Comparison of ENCODE assay signal across 2 cellular contexts in genomic region chr11:100686476-100686875, GRCh38.
TF ChIP-seq lines count a peak whose summit lies in the region.

No MANE protein-coding gene starts in this region.

TF ChIP-seq in SK-N-SH, 30 proteins besides CTCF, POLR2A, EP300 and RAD21 (continued from another document):
- TF ChIP-seq PBX3 (IDR thresholded peaks at IDR 0.05) (no peak), USF2 (IDR thresholded peaks at IDR 0.05; ENCODE audit: borderline replicate concordance, low read depth, low read length) (no peak)

TF ChIP-seq in SK-N-SH treated with all-trans-retinoic acid at 6 μM for 48 hours, 23 proteins besides CTCF, POLR2A, EP300 and RAD21 (continued from another document):
- TF ChIP-seq POU6F1 (CRISPR knock-in tag; IDR thresholded peaks at IDR 0.05; ENCODE audit: borderline replicate concordance, low read depth) (no peak), TOX (CRISPR knock-in tag; IDR thresholded peaks at IDR 0.05; ENCODE audit: borderline replicate concordance) (no peak), CREB5 (CRISPR knock-in tag; IDR thresholded peaks at IDR 0.05; ENCODE audit: low read depth) (no peak), CSRNP3 (CRISPR knock-in tag; IDR thresholded peaks at IDR 0.05) (no peak)
